In the genomic region with DNA sequence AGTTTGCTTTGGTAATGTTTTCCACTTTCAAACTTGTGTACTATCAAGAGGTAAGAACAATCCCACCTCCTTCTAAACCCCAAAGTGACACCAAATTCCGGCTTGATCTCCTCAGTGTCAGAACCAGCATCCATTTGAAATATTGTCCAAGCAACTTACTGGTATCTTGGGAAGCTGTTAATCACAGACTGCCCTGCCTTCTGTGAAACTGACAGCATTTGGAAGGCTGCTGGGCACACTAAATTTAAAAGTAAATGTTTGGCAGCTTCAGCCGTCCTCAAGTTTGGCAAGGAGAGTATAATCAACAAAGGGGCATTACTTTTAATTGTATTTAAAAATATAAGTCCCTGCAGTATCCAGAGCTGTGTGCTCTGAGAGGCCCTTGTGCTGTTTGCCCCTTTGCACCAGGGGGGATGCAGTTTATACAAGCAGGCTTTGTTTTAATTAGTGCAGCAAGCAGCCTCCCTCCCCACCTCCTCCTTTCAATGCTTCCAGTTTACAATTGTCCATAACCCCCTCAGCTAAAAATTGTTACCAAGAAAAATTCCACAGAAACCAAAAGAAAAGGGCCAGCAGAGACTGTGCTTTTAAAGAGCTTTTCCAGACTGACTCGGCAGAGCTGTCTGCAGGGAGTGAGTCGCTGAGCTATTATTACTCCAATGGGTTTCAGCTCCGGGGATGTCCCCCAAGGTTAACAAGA, we compare ENCODE assay signal across 10 cellular contexts.
DNase-seq lines count a peak whose midpoint lies in the region; ATAC-seq, FAIRE-seq and TF ChIP-seq lines count a peak whose summit lies in the region.
"Had no signal": no experiment of that assay in that cellular context is flagged by ENCODE, and none has a peak within 500 bp of the region (broad histone marks: within the 10 kb centered on the region; RNA-seq: fewer than 3 reads in every experiment).

No MANE protein-coding gene starts in this region.

- H2BK12ac ChIP-seq in H1 (ENCODE audit: low read depth, low read length) (peak overlapping the region; percentile 18; the same call in 1 of the 2 replicates), mesenchymal stem cell (ENCODE audit: low read length in 2 of 2) (no peak overlapping the region)

- H4K91ac ChIP-seq in H1 (replicated peaks; ENCODE audit: insufficient read length, low read length) (no peak overlapping the region), mesenchymal stem cell (ENCODE audit: low read length) (no peak overlapping the region)

- no peak overlapping the region for H3K9ac ChIP-seq in H1 (replicated peaks in 1 of 4; ENCODE audit: extremely low read depth in 1 of 4, low read depth in 3 of 4, low read length in 3 of 4)
- H3K9ac ChIP-seq in mesenchymal stem cell (ENCODE audit: low read length): peak overlapping the region; percentile 59

- no peaks in the 10 kb centered on the region for H3K23me2 ChIP-seq in H1 (ENCODE audit: low read depth, low read length)

- H3K56ac ChIP-seq in H1 (replicated peaks; ENCODE audit: insufficient read length, low read depth, low read length): no peak overlapping the region

- H2AFZ ChIP-seq in H1 (ENCODE audit: low read length) (peak overlapping the region; percentile 83), mesenchymal stem cell (ENCODE audit: low read depth, low read length) (no peak overlapping the region)

- ATAC-seq in GM19035 (IDR thresholded peaks at IDR 0.05; ENCODE audit: unreplicated experiment): no peak

- TF ChIP-seq POLR2A in H1 (IDR thresholded peaks at IDR 0.05; ENCODE audit: control extremely low read depth in 1 of 2, low read depth in 2 of 2, low read length in 2 of 2): no peak

- H2BK5ac ChIP-seq in H1 (ENCODE audit: low read depth, low read length) (no peak overlapping the region), mesenchymal stem cell (ENCODE audit: low read depth, low read length, poor library complexity, severe bottlenecking) (no peak overlapping the region)

- H3K27me3 ChIP-seq in H1 (replicated peaks in 1 of 4; ENCODE audit: control insufficient read depth in 3 of 4, extremely low read depth in 1 of 4, insufficient read depth in 3 of 4, low read length in 3 of 4): no peaks in the 10 kb centered on the region
- no peaks in the 10 kb centered on the region for H3K27me3 ChIP-seq in mesenchymal stem cell (ENCODE audit: control insufficient read depth in 1 of 2, insufficient read depth in 1 of 2, low read length in 2 of 2)
- H3K27me3 ChIP-seq: pancreas had no signal

- no peak for FAIRE-seq in H1 (lab: Jason Lieb, UNC)
- FAIRE-seq: G401.6, pancreas had no signal

- H2BK20ac ChIP-seq in H1 (ENCODE audit: low read length): peak overlapping the region; percentile 50

- H3K18ac ChIP-seq in H1 (ENCODE audit: extremely low read depth, low read length) (0 out of 2 replicates have a peak overlapping the region, but pooled peaks have one; percentile 19), mesenchymal stem cell (ENCODE audit: low read depth in 1 of 2, low read length in 2 of 2) (no peak overlapping the region)

- no peak overlapping the region for H2BK120ac ChIP-seq in H1 (replicated peaks; ENCODE audit: low read depth, low read length)
- no peak overlapping the region for H2BK120ac ChIP-seq in mesenchymal stem cell (ENCODE audit: low read depth, low read length)

- no peak for TF ChIP-seq CTCF in H1 (IDR thresholded peaks at IDR 0.05; ENCODE audit: control extremely low read depth in 1 of 3, insufficient read depth in 1 of 3, low read depth in 1 of 3, low read length in 3 of 3)

- H3K9me3 ChIP-seq in H1 (ENCODE audit: insufficient read depth in 2 of 2, low read depth in 1 of 2, low read length in 1 of 2) (no peaks in the 10 kb centered on the region), mesenchymal stem cell (ENCODE audit: control insufficient read depth, low read length) (no peaks in the 10 kb centered on the region)
- H3K9me3 ChIP-seq: pancreas had no signal

- DNase-seq in NCI-H774 (lab: John Stamatoyannopoulos, UW) (peak; percentile 29), H1 (ENCODE audit: low read depth in 1 of 2, low spot score in 2 of 2) (no peak), mesenchymal stem cell (peak; percentile 32), substantia nigra (lab: John Stamatoyannopoulos, UW) (peak in 12 of 49 donors; percentile 2 to 49 (median 16)), NCI-H345 treated with DMSO at 0.1 percent for 48 hours (lab: John Stamatoyannopoulos, UW; ENCODE audit: unreplicated experiment) (no peak), A172 (ENCODE audit: low spot score) (no peak)
- DNase-seq: NCI-H2171, pancreas had no signal

- H3K79me2 ChIP-seq in H1 (ENCODE audit: control insufficient read depth in 1 of 2, insufficient read depth in 2 of 2, low read length in 2 of 2): no peaks in the 10 kb centered on the region

- no peak overlapping the region for H3K27ac ChIP-seq in H1 (ENCODE audit: low read depth, low read length)
- H3K27ac ChIP-seq in mesenchymal stem cell (ENCODE audit: low read length, poor library complexity, severe bottlenecking): no peak overlapping the region
- peak overlapping the region; percentile 18 for H3K27ac ChIP-seq in substantia nigra (ENCODE audit: low read depth, low read length, poor library complexity, severe bottlenecking)
- H3K27ac ChIP-seq: pancreas had no signal

- no peak overlapping the region for H3K4ac ChIP-seq in H1 (replicated peaks; ENCODE audit: insufficient read length, low read depth, low read length)
- no peak overlapping the region for H3K4ac ChIP-seq in mesenchymal stem cell (ENCODE audit: low read depth in 1 of 2, low read length in 2 of 2)

- CTCF ChIA-PET in H1 (lab: Charles Lee; ENCODE audit: partially characterized antibody): interaction anchor here (0.7 to 1.9 kb wide), 6 partner anchors 9 to 754 kb away, joined by 3 to 4 read pairs (median 3); no protein-coding TSS in a partner anchor

- H3K4me3 ChIP-seq in H1 (ENCODE audit: extremely low read depth in 1 of 4, insufficient read depth in 2 of 4, low read depth in 3 of 4, low read length in 4 of 4): peak overlapping the region in 1 of 4 experiments; percentile 34; a peak in 1 of 8 replicates
- peak overlapping the region in 1 of 2 experiments; percentile 61 for H3K4me3 ChIP-seq in mesenchymal stem cell (ENCODE audit: insufficient read depth in 1 of 2, low read depth in 1 of 2, low read length in 2 of 2)
- H3K4me3 ChIP-seq: pancreas had no signal

- H3K79me1 ChIP-seq in H1 (ENCODE audit: low read depth, low read length) (no peaks in the 10 kb centered on the region), mesenchymal stem cell (replicated peaks; ENCODE audit: low read length, poor library complexity, severe bottlenecking) (no peaks in the 10 kb centered on the region)

- POLR2A ChIA-PET in H1 (lab: Charles Lee; ENCODE audit: partially characterized antibody): interaction anchor here (0.7 kb wide), 1 partner anchor 116 kb away, joined by 3 read pairs; no protein-coding TSS in a partner anchor

- H4K5ac ChIP-seq in H1 (ENCODE audit: insufficient read length, low read depth, low read length): no peak overlapping the region

- H2AK5ac ChIP-seq in H1 (ENCODE audit: low read depth, low read length) (no peak overlapping the region), mesenchymal stem cell (ENCODE audit: low read length, severe bottlenecking) (no peak overlapping the region)

- H3K14ac ChIP-seq in H1 (ENCODE audit: insufficient read length): no peak overlapping the region
- no peak overlapping the region for H3K14ac ChIP-seq in mesenchymal stem cell (ENCODE audit: low read length in 2 of 2)

- no peak overlapping the region; the same call in 1 of the 2 replicates for H2BK15ac ChIP-seq in H1 (ENCODE audit: low read length)
- no peak overlapping the region for H2BK15ac ChIP-seq in mesenchymal stem cell (ENCODE audit: low read depth, poor library complexity, severe bottlenecking)

- no peaks in the 10 kb centered on the region for H4K20me1 ChIP-seq in H1 (replicated peaks in 1 of 2; ENCODE audit: control insufficient read depth in 1 of 2, insufficient read depth in 2 of 2, low read length in 2 of 2)

- H3K4me2 ChIP-seq in H1 (ENCODE audit: insufficient read depth in 1 of 2, low read depth in 2 of 2, low read length in 2 of 2) (peak overlapping the region; percentile 42; a peak in 3 of 4 replicates), mesenchymal stem cell (ENCODE audit: low read length, poor library complexity, severe bottlenecking) (peak overlapping the region; percentile 14)

- no peak for TF ChIP-seq EP300 in H1 (IDR thresholded peaks at IDR 0.05; ENCODE audit: borderline replicate concordance in 1 of 2, low read depth in 2 of 2, low read length in 2 of 2)

- TF ChIP-seq RAD21 in H1 (IDR thresholded peaks at IDR 0.05 in 1 of 2, conservative IDR thresholded peaks at IDR 0.05 in 1 of 2; ENCODE audit: low read depth in 2 of 2, low read length in 2 of 2): no peak

- H3K36me3 ChIP-seq in H1 (ENCODE audit: control insufficient read depth in 2 of 4, insufficient read depth in 4 of 4, low read length in 3 of 4) (no peaks in the 10 kb centered on the region), mesenchymal stem cell (ENCODE audit: control insufficient read depth in 1 of 2, insufficient read depth in 2 of 2, low read depth in 1 of 2, low read length in 2 of 2) (no peaks in the 10 kb centered on the region)
- H3K36me3 ChIP-seq: pancreas had no signal

- H3K23ac ChIP-seq in H1 (ENCODE audit: insufficient read length) (no peak overlapping the region), mesenchymal stem cell (ENCODE audit: low read length in 2 of 2) (no peak overlapping the region)

- peaks cover 0 to 6% (median 2%) of the 10 kb centered on the region in 4 experiments; a peak in 3 of 7 replicates for H3K4me1 ChIP-seq in H1 (replicated peaks in 1 of 4; ENCODE audit: control insufficient read depth in 3 of 4, insufficient read depth in 4 of 4, low read length in 3 of 4)
- no peaks in the 10 kb centered on the region for H3K4me1 ChIP-seq in mesenchymal stem cell (ENCODE audit: control insufficient read depth, insufficient read depth, low read depth, low read length)

- H4K8ac ChIP-seq in H1 (ENCODE audit: extremely low read depth, insufficient read depth, low read length) (no peak overlapping the region), mesenchymal stem cell (ENCODE audit: low read length) (no peak overlapping the region)

- WGBS in H1 (ENCODE audit: extremely low coverage in 1 of 2, insufficient coverage in 1 of 2, insufficient read length in 1 of 2, insufficient replicate concordance in 2 of 2, low coverage in 1 of 2, low lambda C conversion rate in 2 of 2, missing lambda C conversion rate in 1 of 2), 2 experiments: 40% methylated on average over 5 of the region's 5 CpGs; no CpG with 5 or more reads in 1 of the 2 experiments
- 8% methylated on average over 4 of the region's 5 CpGs for WGBS in mesenchymal stem cell

TF ChIP-seq in H1, 55 proteins besides CTCF, POLR2A, EP300 and RAD21:
- no peak for TF ChIP-seq GTF2F1 (IDR thresholded peaks at IDR 0.05; ENCODE audit: borderline replicate concordance, low read depth, low read length)
- no peak for TF ChIP-seq GABPA (IDR thresholded peaks at IDR 0.05; ENCODE audit: borderline replicate concordance, insufficient read depth, low read length)
- no peak for TF ChIP-seq NRF1 (IDR thresholded peaks at IDR 0.05; ENCODE audit: low read depth, low read length)

Comparison
In these comparisons a context has a peak if more than half of its experiments do, and no peak if none do; other contexts are left out.
1. DNase-seq: peak in NCI-H774 (single experiment) and mesenchymal stem cell (single experiment); none in H1 (0 of 2), NCI-H345 treated with DMSO at 0.1 percent for 48 hours (single experiment) and A172 (single experiment).